18 cellular contexts compared by ENCODE assay signal in the genomic region with DNA sequence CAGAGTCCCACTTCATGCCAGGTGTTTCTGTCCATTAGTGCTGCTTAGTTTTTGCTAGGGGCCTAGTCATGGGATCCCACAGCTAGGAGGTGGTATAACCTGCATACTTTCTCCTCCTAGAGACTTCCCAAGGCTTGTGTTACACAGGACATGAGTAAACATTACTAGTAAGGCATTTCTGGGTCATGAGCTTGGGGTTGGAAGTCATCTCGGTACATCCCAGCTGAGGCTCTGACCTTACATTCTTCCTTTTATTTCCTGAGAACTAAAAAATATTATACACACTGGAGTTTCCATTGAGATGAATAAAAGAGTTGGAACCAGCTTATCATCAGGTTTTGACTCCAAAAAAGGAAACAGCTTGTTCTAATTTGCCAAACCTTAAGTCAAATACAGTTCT. TPM values are rescaled to one million over a fixed set of nuclear protein-coding genes. Genes with fewer than 3 reads are reported as not detected.
DNase-seq lines count a peak whose midpoint lies in the region; TF ChIP-seq lines count a peak whose summit lies in the region.
"Had no signal": no experiment of that assay in that cellular context is flagged by ENCODE, and none has a peak within 500 bp of the region (broad histone marks: within the 10 kb centered on the region; RNA-seq: fewer than 3 reads in every experiment).

No MANE protein-coding gene starts in this region.

- H3K27ac ChIP-seq in PC-9 (peak overlapping the region; percentile 50), fibroblast of lung (ENCODE audit: insufficient read depth, low read length) (peak overlapping the region; percentile 63), H9 (ENCODE audit: insufficient read length, low read depth, low read length) (no peak overlapping the region)
- H3K27ac ChIP-seq in effector memory CD4-positive, alpha-beta T cell (ENCODE audit: insufficient read depth, low read length, poor library complexity, severe bottlenecking) = no peak overlapping the region
- H3K27ac ChIP-seq: BLaER1 had no signal

- no peak overlapping the region for H2BK5ac ChIP-seq in H9 (ENCODE audit: insufficient read length, low read length)

- intact Hi-C loops in PC-9 (cut with micrococcal nuclease; ENCODE audit: unreplicated experiment) = no loop called here

- no peak overlapping the region for H4K5ac ChIP-seq in H9 (ENCODE audit: insufficient read length, low read depth, low read length)

- BruUV-seq in PC-9 (replicated peaks; lab: Mats Ljungman, UMichigan) = no TSS peak

- no peak overlapping the region for H3K18ac ChIP-seq in H9 (ENCODE audit: insufficient read length, low read depth, low read length)

- H3K36me3 ChIP-seq in PC-9 (ENCODE audit: low read depth) (no peaks in the 10 kb centered on the region), fibroblast of lung (ENCODE audit: control insufficient read depth, insufficient read depth, low read length) (no peaks in the 10 kb centered on the region)
- no peaks in the 10 kb centered on the region for H3K36me3 ChIP-seq in effector memory CD4-positive, alpha-beta T cell (ENCODE audit: control insufficient read depth, insufficient read depth, low read length)
- H3K36me3 ChIP-seq: BLaER1, tibial nerve had no signal

- H3K9me3 Mint-ChIP-seq in H9 = no peaks in the 10 kb centered on the region
- H3K9me3 Mint-ChIP-seq: immature natural killer cell had no signal

- H3K9me3 ChIP-seq in PC-9 (ENCODE audit: insufficient read depth, low read depth) = no peaks in the 10 kb centered on the region
- no peaks in the 10 kb centered on the region for H3K9me3 ChIP-seq in fibroblast of lung (ENCODE audit: control insufficient read depth, insufficient read depth, low read depth, low read length)
- no peaks in the 10 kb centered on the region for H3K9me3 ChIP-seq in H9 (ENCODE audit: control insufficient read depth, low read depth, low read length)
- H3K9me3 ChIP-seq in effector memory CD4-positive, alpha-beta T cell (ENCODE audit: control insufficient read depth, low read length) = no peaks in the 10 kb centered on the region
- H3K9me3 ChIP-seq: BLaER1, tibial nerve had no signal

- H2BK120ac ChIP-seq in H9 (ENCODE audit: low read depth, low read length, poor library complexity, severe bottlenecking) = no peak overlapping the region

- WGBS in H9 (ENCODE audit: extremely low coverage, insufficient read length, low lambda C conversion rate) = no CpG with 5 or more reads among the region's 1 CpG

- no peaks in the 10 kb centered on the region; the same call in 1 of the 2 replicates for H3K27me3 Mint-ChIP-seq in H9 (ENCODE audit: low read depth)
- H3K27me3 Mint-ChIP-seq: activated naive CD8-positive, alpha-beta T cell had no signal

- H3K9ac ChIP-seq in fibroblast of lung (ENCODE audit: insufficient read depth, low read length) (no peak overlapping the region), H9 (ENCODE audit: extremely low read depth, insufficient read length, low read length) (no peak overlapping the region)
- H3K9ac ChIP-seq: BLaER1 had no signal

- H3K4me3 Mint-ChIP-seq in H9 = no peak overlapping the region
- H3K4me3 Mint-ChIP-seq: activated naive CD8-positive, alpha-beta T cell; immature natural killer cell had no signal

- H3K4me1 Mint-ChIP-seq in H9 = peaks cover 38 to 42% of the 10 kb centered on the region in 2 experiments

- H3K4me1 ChIP-seq in PC-9 (replicated peaks; ENCODE audit: insufficient read depth) (peaks cover 50% of the 10 kb centered on the region), fibroblast of lung (ENCODE audit: control insufficient read depth, extremely low read depth, insufficient read depth, low read length) (peaks cover 6% of the 10 kb centered on the region), H9 (ENCODE audit: insufficient read depth, low read length) (peaks cover 10% of the 10 kb centered on the region; the same call in 1 of the 2 replicates)
- no peaks in the 10 kb centered on the region for H3K4me1 ChIP-seq in effector memory CD4-positive, alpha-beta T cell (ENCODE audit: control insufficient read depth, insufficient read depth, low read length, poor library complexity, severe bottlenecking)

- H3K9me2 ChIP-seq in PC-9 (ENCODE audit: insufficient read depth) = no peaks in the 10 kb centered on the region

- H3K23ac ChIP-seq in H9 (ENCODE audit: insufficient read length, low read depth, low read length) = no peak overlapping the region

- no peaks in the 10 kb centered on the region for H3F3A ChIP-seq in PC-9 (ENCODE audit: insufficient read depth, low read depth)

- POLR2A ChIA-PET in PC-9 (lab: Charles Lee; ENCODE audit: unreplicated experiment) = interaction anchor here (0.6 to 0.7 kb wide), 2 partner anchors 239 to 414 kb away, joined by 3 to 8 read pairs; no protein-coding TSS in a partner anchor

- H3K27me3 ChIP-seq in PC-9 (ENCODE audit: insufficient read depth, low read depth) (no peaks in the 10 kb centered on the region), fibroblast of lung (ENCODE audit: control insufficient read depth, insufficient read depth, low read length) (no peaks in the 10 kb centered on the region), H9 (ENCODE audit: insufficient read depth, low read length) (no peaks in the 10 kb centered on the region)
- no peaks in the 10 kb centered on the region for H3K27me3 ChIP-seq in effector memory CD4-positive, alpha-beta T cell (replicated peaks; ENCODE audit: control insufficient read depth, insufficient read depth, low read length, poor library complexity, severe bottlenecking)
- H3K27me3 ChIP-seq: BLaER1, tibial nerve had no signal

- DNase-seq in ELR (ENCODE audit: low read depth) = peak; percentile 87
- DNase-seq in PC-9 = peak in 1 of 2 experiments; percentile 37
- peak; percentile 16 to 19 for DNase-seq in fibroblast of lung (ENCODE audit: low read depth in 2 of 2)
- peak; percentile 84 for DNase-seq in pulmonary artery endothelial cell (ENCODE audit: low read depth, low spot score)
- no peak for DNase-seq in NCI-H2107 (lab: John Stamatoyannopoulos, UW)
- no peak for DNase-seq in dedifferentiated amniotic fluid mesenchymal stem cell (ENCODE audit: extremely low spot score)
- no peak for DNase-seq in H9
- DNase-seq in effector memory CD4-positive, alpha-beta T cell = no peak
- DNase-seq: activated CD8-positive, alpha-beta memory T cell treated with anti-CD3 and anti-CD28 coated beads, Interleukin-2, amount 50 U/mL, for 48 hours; cerebellar nuclear complex; DMS79; immature natural killer cell; NCI-H1105; NCI-H345; posterior cingulate gyrus had no signal

- no peaks in the 10 kb centered on the region; a peak in 1 of 7 replicates for H3K36me3 Mint-ChIP-seq in H9 (ENCODE audit: insufficient read depth in 1 of 3, low read depth in 3 of 3)
- H3K36me3 Mint-ChIP-seq: activated naive CD8-positive, alpha-beta T cell had no signal

- H4K91ac ChIP-seq in H9 (ENCODE audit: insufficient read length, low read depth, low read length) = no peak overlapping the region

- no peaks in the 10 kb centered on the region for H3K79me1 ChIP-seq in H9 (ENCODE audit: insufficient read depth, low read depth, low read length, poor library complexity, severe bottlenecking)

- H3K27ac Mint-ChIP-seq in H9 = no peak overlapping the region
- H3K27ac Mint-ChIP-seq: activated naive CD8-positive, alpha-beta T cell; immature natural killer cell had no signal

- no peak overlapping the region for H2BK12ac ChIP-seq in H9 (ENCODE audit: insufficient read length, low read depth, low read length)

- H3K4me3 ChIP-seq in PC-9 = no peak overlapping the region
- H3K4me3 ChIP-seq in fibroblast of lung (replicated peaks in 1 of 4; ENCODE audit: control extremely low read depth in 1 of 4, insufficient read depth in 1 of 4, low read depth in 3 of 4, low read length in 4 of 4) = no peak overlapping the region
- no peak overlapping the region for H3K4me3 ChIP-seq in effector memory CD4-positive, alpha-beta T cell (ENCODE audit: insufficient read depth, low read depth, low read length, poor library complexity, severe bottlenecking)
- H3K4me3 ChIP-seq: BLaER1, tibial nerve had no signal

- no peak overlapping the region for H4K8ac ChIP-seq in H9 (replicated peaks; ENCODE audit: insufficient read length, low read depth, low read length)

- H3K79me2 ChIP-seq in PC-9 (ENCODE audit: low read depth) (no peaks in the 10 kb centered on the region), fibroblast of lung (ENCODE audit: control insufficient read depth, insufficient read depth, low read length) (no peaks in the 10 kb centered on the region), H9 (ENCODE audit: insufficient read depth, low read length) (no peaks in the 10 kb centered on the region)

- no peaks in the 10 kb centered on the region for H3K23me2 ChIP-seq in H9 (ENCODE audit: insufficient read length, low read depth, low read length, poor library complexity, severe bottlenecking)

- H2AFZ ChIP-seq in PC-9 (no peak overlapping the region), fibroblast of lung (ENCODE audit: low read length) (no peak overlapping the region), H9 (ENCODE audit: low read length) (no peak overlapping the region)

- no peak overlapping the region for H2BK20ac ChIP-seq in H9 (ENCODE audit: low read depth, low read length, poor library complexity, severe bottlenecking)

- no peak overlapping the region for H2AK5ac ChIP-seq in H9 (ENCODE audit: insufficient read length, low read length)

- H3K4ac ChIP-seq in H9 (ENCODE audit: low read depth, low read length) = no peak overlapping the region

- no peak overlapping the region for H3T11ph ChIP-seq in H9 (ENCODE audit: low read length)

- no peak overlapping the region for H3K14ac ChIP-seq in H9 (ENCODE audit: insufficient read depth, low read length)

- CTCF ChIA-PET in PC-9 (lab: Charles Lee) = no interaction called here

- H4K20me1 ChIP-seq in PC-9 (ENCODE audit: insufficient read depth) = no peaks in the 10 kb centered on the region
- no peaks in the 10 kb centered on the region for H4K20me1 ChIP-seq in fibroblast of lung (ENCODE audit: control insufficient read depth, extremely low read depth, insufficient read depth, low read length)
- H4K20me1 ChIP-seq in H9 (ENCODE audit: control insufficient read depth, insufficient read depth, insufficient read length) = no peaks in the 10 kb centered on the region
- H4K20me1 ChIP-seq: BLaER1 had no signal

- peak overlapping the region; percentile 8 for H3K4me2 ChIP-seq in PC-9
- no peak overlapping the region for H3K4me2 ChIP-seq in fibroblast of lung (ENCODE audit: extremely low read depth, insufficient read depth, low read length)
- no peak overlapping the region for H3K4me2 ChIP-seq in H9 (ENCODE audit: insufficient read depth, insufficient read length, low read length)
- H3K4me2 ChIP-seq: BLaER1 had no signal

- no peak overlapping the region for H2BK15ac ChIP-seq in H9 (ENCODE audit: low read depth, low read length)

- TF ChIP-seq CTCF in PC-9 (conservative IDR thresholded peaks at IDR 0.05) = no peak
- TF ChIP-seq CTCF in fibroblast of lung (conservative IDR thresholded peaks at IDR 0.05 in 1 of 2, IDR thresholded peaks at IDR 0.05 in 1 of 2; ENCODE audit: low read depth in 1 of 2, low read length in 2 of 2) = no peak
- TF ChIP-seq CTCF in H9 (conservative IDR thresholded peaks at IDR 0.05) = no peak

- H3K56ac ChIP-seq in H9 (ENCODE audit: insufficient read length, low read depth, low read length) = no peak overlapping the region

RNA-seq across cellular contexts. Expression of a gene that starts 20.9 kb away (rescaled TPM):
- total RNA-seq in PC-9 (2021) (0.17 TPM in 1 of 2 replicates, not detected in the other), fibroblast of lung (not detected in 2 replicates), pulmonary artery endothelial cell (not detected in 2 replicates), H9 (2021) (0.09 TPM in 1 of 2 replicates, not detected in the other)
- 0.02 and 0.07 TPM in 2 replicates for polyA plus RNA-seq in fibroblast of lung
- polyA plus RNA-seq in fibroblast of lung (2012) = not detected in 2 replicates
- polyA minus RNA-seq in fibroblast of lung (ENCODE audit: low replicate concordance) = not detected in 2 replicates
- polyA plus RNA-seq: immature natural killer cell had no signal

RNA-seq across cellular contexts. Expression of a gene that starts 52.5 kb away (rescaled TPM):
- total RNA-seq in PC-9 (2021) = 27.3 and 32.3 TPM in 2 replicates
- total RNA-seq in fibroblast of lung = 9.8 and 10.6 TPM in 2 replicates
- 10.4 and 16.0 TPM in 2 replicates for polyA plus RNA-seq in fibroblast of lung
- 13.5 and 14.7 TPM in 2 replicates for polyA plus RNA-seq in fibroblast of lung (2012)
- polyA minus RNA-seq in fibroblast of lung (ENCODE audit: low replicate concordance) = 55.8 and 61.1 TPM in 2 replicates
- total RNA-seq in pulmonary artery endothelial cell = 8.0 and 14.8 TPM in 2 replicates
- total RNA-seq in H9 (2021) = 43.4 and 45.9 TPM in 2 replicates

Comparison
In these comparisons a context has a peak if more than half of its experiments do, and no peak if none do; other contexts are left out.
1. DNase-seq: peak in ELR (single experiment), fibroblast of lung (2 of 2) and pulmonary artery endothelial cell (single experiment); none in NCI-H2107 (single experiment), dedifferentiated amniotic fluid mesenchymal stem cell (single experiment), H9 (single experiment) and effector memory CD4-positive, alpha-beta T cell (0 of 3).
2. H3K27ac ChIP-seq: peak in PC-9 (single experiment) and fibroblast of lung (single experiment); none in H9 (single experiment) and effector memory CD4-positive, alpha-beta T cell (single experiment).